In the genomic region with DNA sequence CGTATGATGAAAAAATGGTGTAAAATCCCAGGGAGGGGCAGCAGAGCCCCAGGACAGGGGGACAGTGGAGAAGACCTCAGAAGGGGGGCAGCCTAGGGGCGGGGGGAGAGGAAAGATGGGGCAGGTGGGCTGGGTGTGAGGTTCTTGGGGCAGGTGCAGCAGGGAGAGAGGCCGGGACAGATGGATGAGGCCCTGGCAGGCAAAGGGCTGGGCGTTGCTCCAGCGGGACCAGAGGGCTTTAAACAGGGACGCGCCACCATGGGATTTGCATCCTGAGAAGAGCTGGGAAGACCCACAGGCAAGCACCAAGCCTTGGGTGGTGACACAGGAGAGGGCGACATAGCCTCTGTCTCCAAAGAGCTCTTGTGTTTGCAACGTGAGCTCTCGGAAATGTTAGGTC, we compare ENCODE assay signal across 10 cellular contexts.
"Had no signal": no experiment of that assay in that cellular context is flagged by ENCODE, and none has a peak within 500 bp of the region (broad histone marks: within the 10 kb centered on the region; RNA-seq: fewer than 3 reads in every experiment).

No MANE protein-coding gene starts in this region.

- H3K4me1 ChIP-seq: transverse colon had no signal

- H3K36me3 ChIP-seq: neutrophil, transverse colon had no signal

- H3K9me3 ChIP-seq: neutrophil, transverse colon had no signal

- DNase-seq: activated CD4-positive, CD25-positive, alpha-beta regulatory T cell; activated T-cell treated with anti-CD3 and anti-CD28 coated beads, Interleukin-2, amount 50 U/mL, for 1 hour; dermis blood vessel endothelial cell; endodermal cell; left colon; naive thymus-derived CD4-positive, alpha-beta T cell; stimulated activated naive CD4-positive, alpha-beta T cell; transverse colon had no signal

- H3K4me3 ChIP-seq: lung, transverse colon had no signal

- H3K27me3 ChIP-seq: neutrophil had no signal

- H3K27ac ChIP-seq: neutrophil, transverse colon had no signal

- ATAC-seq: left colon; naive thymus-derived CD4-positive, alpha-beta T cell had no signal
